8 cellular contexts compared by ENCODE assay signal in genomic region chr11:114179234-114179941, GRCh38.
DNase-seq lines count a peak whose midpoint lies in the region; ATAC-seq and TF ChIP-seq lines count a peak whose summit lies in the region.

No MANE protein-coding gene starts in this region.

- H3K27me3 Mint-ChIP-seq in activated B cell treated with CpG ODN at 0.5 μM for 24 hours, result no peaks in the 10 kb centered on the region

- H3K4me3 ChIP-seq in heart left ventricle, result peak overlapping the region in 8 of 12 donors; percentile 8 to 38 (median 28)
- peak overlapping the region; percentile 56 for H3K4me3 ChIP-seq in rectal smooth muscle tissue (ENCODE audit: low read length)
- no peak overlapping the region for H3K4me3 ChIP-seq in neuronal stem cell (ENCODE audit: low read length in 2 of 2)

- no peak overlapping the region for H4K91ac ChIP-seq in neuronal stem cell (ENCODE audit: low read depth, low read length, poor library complexity)

- H3K27ac ChIP-seq in heart left ventricle, result peak overlapping the region; percentile 80 to 100 (median 96)
- peak overlapping the region; percentile 99 for H3K27ac ChIP-seq in rectal smooth muscle tissue (ENCODE audit: low read depth, low read length)
- no peak overlapping the region for H3K27ac ChIP-seq in neuronal stem cell (replicated peaks; ENCODE audit: low read length)

- H3K9ac ChIP-seq in rectal smooth muscle tissue (ENCODE audit: low read length) (peak overlapping the region; percentile 24), neuronal stem cell (ENCODE audit: low read depth, low read length, poor library complexity) (no peak overlapping the region)

- H3K36me3 ChIP-seq in heart left ventricle (no peaks in the 10 kb centered on the region), rectal smooth muscle tissue (ENCODE audit: control insufficient read depth, insufficient read depth, low read length) (no peaks in the 10 kb centered on the region), neuronal stem cell (replicated peaks in 1 of 2; ENCODE audit: control insufficient read depth in 2 of 2, insufficient read depth in 2 of 2, low read length in 2 of 2) (no peaks in the 10 kb centered on the region)

- CTCF ChIA-PET in activated B cell treated with CpG ODN at 0.5 μM for 24 hours (lab: Charles Lee), result interaction anchor here (1.4 to 3.8 kb wide), 8 partner anchors 13 to 373 kb away, joined by 3 to 16 read pairs (median 8); no protein-coding TSS in a partner anchor

- H3K79me1 ChIP-seq in neuronal stem cell (ENCODE audit: low read depth, low read length), result peaks cover 2% of the 10 kb centered on the region

- no peak overlapping the region for H2BK120ac ChIP-seq in neuronal stem cell (ENCODE audit: low read depth, low read length)

- H2BK15ac ChIP-seq in neuronal stem cell (ENCODE audit: low read length), result no peak overlapping the region

- POLR2A ChIA-PET in activated B cell treated with CpG ODN at 0.5 μM for 24 hours (lab: Charles Lee), result interaction anchor here (0.6 to 1.7 kb wide), 2 partner anchors 8 to 41 kb away, joined by 4 read pairs; no protein-coding TSS in a partner anchor

- WGBS in heart left ventricle, 4 donors, result 1 to 12% (median 2%) methylated on average over 5 of the region's 5 CpGs
- no CpG with 5 or more reads among the region's 5 CpGs for WGBS in neuronal stem cell (ENCODE audit: extremely low coverage in 2 of 2, insufficient read length in 2 of 2, insufficient replicate concordance in 1 of 2), 2 donors

- no peak overlapping the region for H2BK5ac ChIP-seq in neuronal stem cell (ENCODE audit: low read length)

- H2AK5ac ChIP-seq in neuronal stem cell (ENCODE audit: low read depth, low read length), result no peak overlapping the region

- H3K9me3 ChIP-seq in heart left ventricle (no peaks in the 10 kb centered on the region), neuronal stem cell (replicated peaks in 1 of 2; ENCODE audit: control insufficient read depth in 2 of 2, insufficient read depth in 1 of 2, low read depth in 1 of 2, low read length in 2 of 2) (peaks cover 1 to 5% of the 10 kb centered on the region in 2 donors)

- H3K18ac ChIP-seq in neuronal stem cell (ENCODE audit: low read length), result no peak overlapping the region

- TF ChIP-seq POLR2A in heart left ventricle (IDR thresholded peaks at IDR 0.05), result peak in 1 of 2 donors; percentile 51

- H2BK12ac ChIP-seq in neuronal stem cell (ENCODE audit: low read length), result no peak overlapping the region

- no peak overlapping the region for H4K8ac ChIP-seq in neuronal stem cell (ENCODE audit: low read depth, low read length)

- H3K4me3 Mint-ChIP-seq in activated B cell treated with CpG ODN at 0.5 μM for 24 hours, result peak overlapping the region; percentile 8

- H3K4ac ChIP-seq in neuronal stem cell (ENCODE audit: low read length), result no peak overlapping the region

- no peak overlapping the region for H3K23ac ChIP-seq in neuronal stem cell (ENCODE audit: low read depth, low read length, poor library complexity)

- H3K14ac ChIP-seq in neuronal stem cell (ENCODE audit: low read length), result no peak overlapping the region

- H3K9me3 Mint-ChIP-seq in activated B cell treated with CpG ODN at 0.5 μM for 24 hours, result no peaks in the 10 kb centered on the region

- no peaks in the 10 kb centered on the region for H3K36me3 Mint-ChIP-seq in activated B cell treated with CpG ODN at 0.5 μM for 24 hours (ENCODE audit: low read depth)

- intact Hi-C loops in activated B cell treated with CpG ODN at 0.5 μM for 24 hours (cut with micrococcal nuclease), result no loop called here
- intact Hi-C loops in heart left ventricle (cut with DNase I), result loop anchor here in 7 of 10 donors (1.0 to 10.0 kb wide), 8 partner anchors 8 to 305 kb away; partner anchors contain the start of gene USP28 (in 1 of the 7)

- H3K27ac Mint-ChIP-seq in activated B cell treated with CpG ODN at 0.5 μM for 24 hours, result peak overlapping the region; percentile 69

- no peak overlapping the region for H2AFZ ChIP-seq in neuronal stem cell (ENCODE audit: low read length)

- peaks cover 61% of the 10 kb centered on the region for H3K4me1 Mint-ChIP-seq in activated B cell treated with CpG ODN at 0.5 μM for 24 hours

- in situ Hi-C loops in GM13976 (cut with MboI; ENCODE audit: low sequenced_read_pairs, unreplicated experiment), result no loop called here

- no peak for ATAC-seq in activated B cell treated with CpG ODN at 0.5 μM for 24 hours (ENCODE audit: low read depth)
- ATAC-seq in heart left ventricle, result peak; percentile 87 to 92 (median 90)

- DNase-seq in DMS79 (lab: John Stamatoyannopoulos, UW) (peak; percentile 70), activated B cell treated with CpG ODN at 0.5 μM for 24 hours (no peak), heart left ventricle (peak; percentile 74 to 95 (median 79)), GM13976 (ENCODE audit: low spot score) (no peak), NCI-H2081 (lab: John Stamatoyannopoulos, UW) (no peak), neuronal stem cell (ENCODE audit: low spot score) (no peak)
- DNase-seq in stimulated activated CD4-positive, alpha-beta T cell treated with anti-CD3 and anti-CD28 coated beads, Interleukin-1b, Interleukin-23, amount 100 ng/mL, for 48 hours, result no peak

- H3K4me2 ChIP-seq in neuronal stem cell (ENCODE audit: insufficient read depth, low read length, poor library complexity, severe bottlenecking), result no peak overlapping the region

- H3K27me3 ChIP-seq in heart left ventricle (no peaks in the 10 kb centered on the region), rectal smooth muscle tissue (ENCODE audit: control insufficient read depth, insufficient read depth, low read length) (no peaks in the 10 kb centered on the region), neuronal stem cell (ENCODE audit: control insufficient read depth in 3 of 3, insufficient read depth in 3 of 3, low read depth in 1 of 3, low read length in 3 of 3) (no peaks in the 10 kb centered on the region)

- H3K4me1 ChIP-seq in heart left ventricle (peaks cover 40 to 96% (median 90%) of the 10 kb centered on the region in 12 donors), rectal smooth muscle tissue (ENCODE audit: control insufficient read depth, insufficient read depth, low read length) (peaks cover 48% of the 10 kb centered on the region), neuronal stem cell (ENCODE audit: control insufficient read depth in 2 of 2, insufficient read depth in 1 of 2, low read depth in 1 of 2, low read length in 2 of 2) (peaks cover 24 to 29% of the 10 kb centered on the region in 2 donors)

- no peak for TF ChIP-seq CTCF in activated B cell treated with CpG ODN at 0.5 μM for 24 hours (IDR thresholded peaks at IDR 0.05)
- no peak for TF ChIP-seq CTCF in heart left ventricle (IDR thresholded peaks at IDR 0.05)
- TF ChIP-seq CTCF in GM13976 (IDR thresholded peaks at IDR 0.05; ENCODE audit: borderline replicate concordance, control extremely low read depth, extremely low read depth, insufficient read depth, missing control alignments), result no peak

Comparison
In these comparisons a context has a peak if more than half of its experiments do, and no peak if none do; other contexts are left out.
1. DNase-seq: peak in DMS79 (single experiment) and heart left ventricle (5 of 5); none in activated B cell treated with CpG ODN at 0.5 μM for 24 hours (single experiment), GM13976 (single experiment), NCI-H2081 (0 of 2), neuronal stem cell (single experiment) and stimulated activated CD4-positive, alpha-beta T cell treated with anti-CD3 and anti-CD28 coated beads, Interleukin-1b, Interleukin-23, amount 100 ng/mL, for 48 hours (single experiment).
2. H3K4me3 ChIP-seq: peak in heart left ventricle (8 of 12) and rectal smooth muscle tissue (single experiment); none in neuronal stem cell (0 of 2).